In the genomic region with DNA sequence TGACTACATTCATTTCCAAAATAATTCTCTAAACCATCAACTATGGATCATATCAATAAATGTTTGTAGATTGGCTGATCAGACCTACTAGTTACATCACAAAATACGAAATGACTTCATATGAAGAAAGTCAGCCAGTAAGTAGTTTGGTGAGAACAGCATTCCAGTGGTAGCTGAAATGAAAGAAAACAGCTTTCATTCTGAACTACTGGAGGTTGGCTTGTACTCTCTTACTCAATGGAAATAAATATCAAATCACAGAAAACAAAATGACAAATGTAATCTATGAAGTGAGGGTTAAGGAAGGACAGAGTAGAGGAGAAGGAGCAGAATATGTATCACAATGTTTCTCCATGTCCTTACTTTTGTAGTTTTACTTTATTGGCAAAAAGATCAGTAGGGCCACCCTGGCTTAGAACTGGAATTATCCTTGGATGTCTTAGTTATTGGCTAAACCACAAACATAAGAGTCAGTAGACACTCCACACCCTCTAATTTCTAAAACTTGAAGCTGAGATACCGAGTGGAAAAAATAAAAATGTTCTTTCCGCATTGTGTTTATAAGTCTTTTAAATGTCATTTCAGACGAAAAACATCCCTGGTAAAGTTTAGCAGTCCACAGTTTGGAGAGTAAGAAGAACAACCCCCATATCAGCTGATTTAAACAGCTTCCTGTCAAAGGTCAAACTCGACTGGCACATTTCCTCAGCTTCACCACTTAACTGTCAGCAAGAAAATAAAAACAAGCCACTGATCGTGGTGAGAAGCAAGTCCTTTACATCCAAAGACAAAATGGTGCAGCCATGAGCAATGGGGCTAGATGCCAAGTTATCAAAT, we compare ENCODE assay signal across 11 cellular contexts.
A peak's percentile ranks its signal among the peaks of the same experiment; 100 is the strongest.
DNase-seq lines count a peak whose midpoint lies in the region; ATAC-seq, FAIRE-seq and TF ChIP-seq lines count a peak whose summit lies in the region.
"Had no signal": no experiment of that assay in that cellular context is flagged by ENCODE, and none has a peak within 500 bp of the region (broad histone marks: within the 10 kb centered on the region; RNA-seq: fewer than 3 reads in every experiment).

No MANE protein-coding gene starts in this region.

- H3K27ac ChIP-seq in colonic mucosa: peak overlapping the region; percentile 6
- peak overlapping the region; percentile 36 to 62 for H3K27ac ChIP-seq in kidney (ENCODE audit: low read depth in 2 of 2, low read length in 2 of 2)
- peak overlapping the region; percentile 30 to 53 for H3K27ac ChIP-seq in tibial artery
- no peak overlapping the region for H3K27ac ChIP-seq in dorsolateral prefrontal cortex

- H3K36me3 ChIP-seq in colonic mucosa (no peaks in the 10 kb centered on the region), kidney (ENCODE audit: control insufficient read depth in 1 of 2, insufficient read depth in 2 of 2, low read length in 2 of 2) (peaks cover 0 to under 1% of the 10 kb centered on the region in 2 donors), tibial artery (peaks cover 0 to 17% (median 6%) of the 10 kb centered on the region in 3 donors)

- H3K27me3 ChIP-seq in colonic mucosa: no peaks in the 10 kb centered on the region
- H3K27me3 ChIP-seq in tibial artery: no peaks in the 10 kb centered on the region
- H3K27me3 ChIP-seq in dorsolateral prefrontal cortex: no peaks in the 10 kb centered on the region

- H3K4me3 ChIP-seq in colonic mucosa (no peak overlapping the region), kidney (ENCODE audit: low read length in 2 of 2) (no peak overlapping the region), tibial artery (no peak overlapping the region), dorsolateral prefrontal cortex (no peak overlapping the region)

- no peak for TF ChIP-seq CTCF in activated CD8-positive, alpha-beta T cell treated with anti-CD3 and anti-CD28 coated beads for 36 hours (IDR thresholded peaks at IDR 0.05)
- no peak for TF ChIP-seq CTCF in colonic mucosa (IDR thresholded peaks at IDR 0.05)
- no peak for TF ChIP-seq CTCF in kidney (IDR thresholded peaks at IDR 0.05; ENCODE audit: borderline replicate concordance, extremely low read depth, insufficient read depth)
- no peak for TF ChIP-seq CTCF in tibial artery (IDR thresholded peaks at IDR 0.05)
- TF ChIP-seq CTCF in dorsolateral prefrontal cortex (IDR thresholded peaks at IDR 0.05 in 54 of 56, conservative IDR thresholded peaks at IDR 0.05 in 2 of 56; ENCODE audit: low read depth in 1 of 56, partially characterized antibody in 56 of 56): no peak

- FAIRE-seq in kidney (lab: Jason Lieb, UNC): no peak

- H3K9me3 ChIP-seq in colonic mucosa (no peaks in the 10 kb centered on the region), kidney (ENCODE audit: control insufficient read depth in 1 of 2, low read length in 2 of 2) (no peaks in the 10 kb centered on the region), tibial artery (no peaks in the 10 kb centered on the region)

- no peaks in the 10 kb centered on the region for H3K27me3 Mint-ChIP-seq in activated CD8-positive, alpha-beta T cell treated with anti-CD3 and anti-CD28 coated beads for 36 hours
- H3K27me3 Mint-ChIP-seq in activated CD8-positive, alpha-beta T cell treated with anti-CD3 and anti-CD28 coated beads, Interleukin-2, amount 10 ng/mL, durations not matched to agents 7 days and 5 days (ENCODE audit: low read depth): no peaks in the 10 kb centered on the region
- H3K27me3 Mint-ChIP-seq: activated naive CD8-positive, alpha-beta T cell had no signal

- H3K9ac ChIP-seq in colonic mucosa (ENCODE audit: low read depth in 2 of 2, low read length in 2 of 2) (no peak overlapping the region), kidney (ENCODE audit: low read length in 2 of 2) (no peak overlapping the region)

- no peak overlapping the region for H3K4me3 Mint-ChIP-seq in activated CD8-positive, alpha-beta T cell treated with anti-CD3 and anti-CD28 coated beads for 36 hours
- H3K4me3 Mint-ChIP-seq in activated CD8-positive, alpha-beta T cell treated with anti-CD3 and anti-CD28 coated beads, Interleukin-2, amount 10 ng/mL, durations not matched to agents 7 days and 5 days: no peak overlapping the region
- H3K4me3 Mint-ChIP-seq: activated naive CD8-positive, alpha-beta T cell had no signal

- H3K4me1 Mint-ChIP-seq in activated CD8-positive, alpha-beta T cell treated with anti-CD3 and anti-CD28 coated beads for 36 hours (ENCODE audit: low read depth): peaks cover 16% of the 10 kb centered on the region
- peaks cover 15% of the 10 kb centered on the region for H3K4me1 Mint-ChIP-seq in activated CD8-positive, alpha-beta T cell treated with anti-CD3 and anti-CD28 coated beads, Interleukin-2, amount 10 ng/mL, durations not matched to agents 7 days and 5 days (ENCODE audit: low read depth)

- H3K27ac Mint-ChIP-seq in activated CD8-positive, alpha-beta T cell treated with anti-CD3 and anti-CD28 coated beads for 36 hours: peak overlapping the region; percentile 26
- H3K27ac Mint-ChIP-seq in activated CD8-positive, alpha-beta T cell treated with anti-CD3 and anti-CD28 coated beads, Interleukin-2, amount 10 ng/mL, durations not matched to agents 7 days and 5 days: no peak overlapping the region
- H3K27ac Mint-ChIP-seq: activated naive CD8-positive, alpha-beta T cell had no signal

- H3K36me3 Mint-ChIP-seq in activated CD8-positive, alpha-beta T cell treated with anti-CD3 and anti-CD28 coated beads for 36 hours (ENCODE audit: low read depth): peaks cover 13% of the 10 kb centered on the region
- peaks cover 41% of the 10 kb centered on the region for H3K36me3 Mint-ChIP-seq in activated CD8-positive, alpha-beta T cell treated with anti-CD3 and anti-CD28 coated beads, Interleukin-2, amount 10 ng/mL, durations not matched to agents 7 days and 5 days (ENCODE audit: low read depth)

- POLR2A ChIA-PET in activated CD8-positive, alpha-beta T cell treated with anti-CD3 and anti-CD28 coated beads for 36 hours (lab: Charles Lee): no interaction called here
- POLR2A ChIA-PET in activated CD8-positive, alpha-beta T cell treated with anti-CD3 and anti-CD28 coated beads, Interleukin-2, amount 10 ng/mL, durations not matched to agents 7 days and 5 days (lab: Charles Lee): interaction anchor here (0.9 kb wide), 1 partner anchor 27 kb away, joined by 4 read pairs; no protein-coding TSS in a partner anchor

- no peaks in the 10 kb centered on the region for H3K9me3 Mint-ChIP-seq in activated CD8-positive, alpha-beta T cell treated with anti-CD3 and anti-CD28 coated beads for 36 hours
- H3K9me3 Mint-ChIP-seq in activated CD8-positive, alpha-beta T cell treated with anti-CD3 and anti-CD28 coated beads, Interleukin-2, amount 10 ng/mL, durations not matched to agents 7 days and 5 days (ENCODE audit: insufficient read depth): no peaks in the 10 kb centered on the region

- no peak for DNase-seq in activated CD8-positive, alpha-beta T cell treated with anti-CD3 and anti-CD28 coated beads for 36 hours
- DNase-seq in activated CD8-positive, alpha-beta T cell treated with anti-CD3 and anti-CD28 coated beads, Interleukin-2, amount 10 ng/mL, durations not matched to agents 7 days and 5 days: no peak
- DNase-seq in colonic mucosa: no peak
- DNase-seq in kidney: no peak
- DNase-seq in tibial artery: no peak
- no peak for DNase-seq in activated CD4-positive, CD25-positive, alpha-beta regulatory T cell (lab: John Stamatoyannopoulos, UW)
- no peak for DNase-seq in SW480 (ENCODE audit: low spot score)
- no peak for DNase-seq in dorsolateral prefrontal cortex
- DNase-seq: NCI-H82; stimulated activated naive CD4-positive, alpha-beta T cell had no signal

- no peak for ATAC-seq in activated CD8-positive, alpha-beta T cell treated with anti-CD3 and anti-CD28 coated beads for 36 hours
- no peak for ATAC-seq in activated CD8-positive, alpha-beta T cell treated with anti-CD3 and anti-CD28 coated beads, Interleukin-2, amount 10 ng/mL, durations not matched to agents 7 days and 5 days

- H3K4me1 ChIP-seq in colonic mucosa: no peaks in the 10 kb centered on the region
- H3K4me1 ChIP-seq in kidney (ENCODE audit: control insufficient read depth in 1 of 2, insufficient read depth in 1 of 2, low read depth in 1 of 2, low read length in 2 of 2): peaks cover 18 to 24% of the 10 kb centered on the region in 2 donors
- peaks cover 0 to 92% (median 11%) of the 10 kb centered on the region in 4 donors for H3K4me1 ChIP-seq in tibial artery

- CTCF ChIA-PET in activated CD8-positive, alpha-beta T cell treated with anti-CD3 and anti-CD28 coated beads for 36 hours (lab: Charles Lee): interaction anchor here (0.8 to 1.5 kb wide), 7 partner anchors 14 to 265 kb away, joined by 3 to 6 read pairs (median 4); partner anchors contain the start of gene CREB3L2
- CTCF ChIA-PET in activated CD8-positive, alpha-beta T cell treated with anti-CD3 and anti-CD28 coated beads, Interleukin-2, amount 10 ng/mL, durations not matched to agents 7 days and 5 days (lab: Charles Lee): interaction anchor here (1.0 to 2.0 kb wide), 6 partner anchors 17 to 1061 kb away, joined by 3 to 12 read pairs (median 6); partner anchors contain the start of gene CREB3L2

- intact Hi-C loops in activated CD8-positive, alpha-beta T cell treated with anti-CD3 and anti-CD28 coated beads for 36 hours (cut with micrococcal nuclease): no loop called here
- intact Hi-C loops in colonic mucosa (cut with DNase I) (no loop called here), kidney (cut with DNase I) (no loop called here), tibial artery (cut with DNase I; ENCODE audit: low total_unique reads) (no loop called here), dorsolateral prefrontal cortex (cut with DNase I) (no loop called here)

Comparison
In these comparisons a context has a peak if more than half of its experiments do, and no peak if none do; other contexts are left out.
1. H3K27ac ChIP-seq: peak in colonic mucosa (single experiment), kidney (2 of 2) and tibial artery (2 of 2); none in dorsolateral prefrontal cortex (0 of 59).